ENCODE assay signal across 25 cellular contexts in the genomic region with DNA sequence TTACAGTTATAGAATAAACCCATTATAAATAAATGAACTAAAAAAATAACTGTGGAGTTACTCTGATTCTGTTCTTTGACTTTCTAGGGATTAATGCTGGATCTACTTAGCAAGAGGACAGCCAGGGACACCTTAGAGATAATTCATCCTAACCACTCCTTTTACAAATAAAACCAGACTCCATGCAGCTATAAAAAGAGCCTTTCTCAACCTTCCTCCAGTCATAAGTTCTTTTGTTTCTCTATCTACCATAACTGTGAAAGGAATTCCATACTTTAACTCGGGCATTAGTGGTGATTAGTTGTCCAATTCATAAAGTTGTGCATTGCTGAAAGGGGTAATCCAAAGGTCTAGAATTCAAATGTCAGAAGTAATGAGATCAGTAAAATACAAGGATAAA.
"Had no signal": no experiment of that assay in that cellular context is flagged by ENCODE, and none has a peak within 500 bp of the region (broad histone marks: within the 10 kb centered on the region; RNA-seq: fewer than 3 reads in every experiment).

No MANE protein-coding gene starts in this region.

- DNase-seq: colonic mucosa; cortex of kidney; dermis blood vessel endothelial cell; dorsolateral prefrontal cortex; effector CD4-positive, alpha-beta T cell; effector CD8-positive, alpha-beta T cell; effector memory CD4-positive, alpha-beta T cell; effector memory CD8-positive, alpha-beta T cell; endodermal cell; erythroblast; esophagus squamous epithelium; foreskin fibroblast; foreskin keratinocyte; foreskin melanocyte; gastrocnemius medialis; glutamatergic neuron; head of caudate nucleus; heart left ventricle; heart right ventricle had no signal

- H3K27ac Mint-ChIP-seq: dendritic cell treated with granulocyte-macrophage colony-stimulating factor and Interleukin-4, amounts not matched to agents 40 ng/mL and 50 ng/mL, for 4 days; effector memory CD8-positive, alpha-beta T cell; endodermal cell had no signal

- H3K9me3 ChIP-seq: colonic mucosa, esophagus muscularis mucosa, esophagus squamous epithelium, gastrocnemius medialis, gastroesophageal sphincter, heart left ventricle had no signal

- H3K4me3 Mint-ChIP-seq: dendritic cell treated with granulocyte-macrophage colony-stimulating factor and Interleukin-4, amounts not matched to agents 40 ng/mL and 50 ng/mL, for 4 days; effector memory CD8-positive, alpha-beta T cell; endodermal cell had no signal

- H3K4me3 ChIP-seq: colonic mucosa, coronary artery, dorsolateral prefrontal cortex, esophagus muscularis mucosa, esophagus squamous epithelium, gastrocnemius medialis, gastroesophageal sphincter, heart left ventricle, heart right ventricle had no signal

- H3K27me3 Mint-ChIP-seq: dendritic cell treated with granulocyte-macrophage colony-stimulating factor and Interleukin-4, amounts not matched to agents 40 ng/mL and 50 ng/mL, for 4 days; effector memory CD8-positive, alpha-beta T cell had no signal

- H3K27ac ChIP-seq: colonic mucosa, coronary artery, dorsolateral prefrontal cortex, epithelial cell of prostate, esophagus muscularis mucosa, esophagus squamous epithelium, foreskin keratinocyte, gastrocnemius medialis, gastroesophageal sphincter, heart left ventricle, heart right ventricle had no signal

- ATAC-seq: effector memory CD8-positive, alpha-beta T cell; esophagus mucosa; foreskin keratinocyte; gastrocnemius medialis; gastroesophageal sphincter; heart left ventricle; heart right ventricle had no signal

- H3K36me3 ChIP-seq: colonic mucosa, esophagus muscularis mucosa, esophagus squamous epithelium, gastrocnemius medialis, gastroesophageal sphincter, heart left ventricle, heart right ventricle had no signal

- H3K9me3 Mint-ChIP-seq: dendritic cell treated with granulocyte-macrophage colony-stimulating factor and Interleukin-4, amounts not matched to agents 40 ng/mL and 50 ng/mL, for 4 days had no signal

- H3K27me3 ChIP-seq: colonic mucosa, dorsolateral prefrontal cortex, esophagus muscularis mucosa, esophagus squamous epithelium, foreskin keratinocyte, gastrocnemius medialis, gastroesophageal sphincter, heart left ventricle had no signal

- H3K4me1 ChIP-seq: colonic mucosa, esophagus muscularis mucosa, esophagus squamous epithelium, foreskin keratinocyte, gastrocnemius medialis, gastroesophageal sphincter, heart left ventricle, heart right ventricle had no signal
